ENCODE assay signal across 17 cellular contexts in the genomic region with DNA sequence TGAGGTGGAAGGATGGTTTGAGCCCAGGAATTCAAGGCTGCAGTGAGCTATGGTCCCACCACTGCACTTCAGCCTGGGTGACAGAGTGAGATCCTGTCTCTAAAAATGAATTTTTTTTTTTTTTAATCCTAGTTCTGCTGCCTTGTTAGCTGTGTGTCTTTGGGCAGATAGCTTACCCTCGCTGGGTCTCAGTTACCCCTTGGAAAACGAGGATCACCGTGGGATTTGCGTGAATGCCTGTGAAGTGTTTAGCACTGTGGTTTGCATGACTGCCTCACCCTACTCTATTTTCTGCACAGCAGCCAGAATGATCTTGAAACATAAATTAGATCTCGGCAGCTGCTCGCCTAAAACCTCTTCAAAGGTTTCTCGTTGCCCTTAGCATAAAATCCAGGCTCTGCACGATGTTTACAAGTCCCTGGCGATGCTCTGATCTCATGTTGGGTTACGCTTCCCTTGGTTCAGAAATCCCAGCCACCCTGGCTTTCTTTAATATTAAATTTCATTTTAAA.
"Had no signal": no experiment of that assay in that cellular context is flagged by ENCODE, and none has a peak within 500 bp of the region (broad histone marks: within the 10 kb centered on the region; RNA-seq: fewer than 3 reads in every experiment).

No MANE protein-coding gene starts in this region.

- H3K9me3 Mint-ChIP-seq: naive thymus-derived CD8-positive, alpha-beta T cell; neural crest cell; stimulated activated naive B cell treated with anti-CD40 and anti-IgM and Interleukin-4, amounts not matched to agents 10 μg/mL and 1 μg/mL and 100 μg/mL, for 72 hours; stimulated activated naive CD8-positive, alpha-beta T cell treated with anti-CD3 and anti-CD28 coated beads, Interleukin-15, amount 100 ng/mL, for 72 hours had no signal

- H3K4me1 ChIP-seq: gastrocnemius medialis had no signal

- H3K27me3 ChIP-seq: right atrium auricular region, testis had no signal

- H3K4me3 Mint-ChIP-seq: naive thymus-derived CD8-positive, alpha-beta T cell; neural crest cell; stimulated activated naive B cell treated with anti-CD40 and anti-IgM and Interleukin-4, amounts not matched to agents 10 μg/mL and 1 μg/mL and 100 μg/mL, for 72 hours; stimulated activated naive CD8-positive, alpha-beta T cell treated with anti-CD3 and anti-CD28 coated beads, Interleukin-15, amount 100 ng/mL, for 72 hours had no signal

- H3K36me3 Mint-ChIP-seq: naive thymus-derived CD8-positive, alpha-beta T cell; stimulated activated naive B cell treated with anti-CD40 and anti-IgM and Interleukin-4, amounts not matched to agents 10 μg/mL and 1 μg/mL and 100 μg/mL, for 72 hours had no signal

- H3K27ac ChIP-seq: esophagus muscularis mucosa, gastrocnemius medialis, heart right ventricle, right atrium auricular region, testis, transverse colon had no signal

- H3K27ac Mint-ChIP-seq: stimulated activated naive B cell treated with anti-CD40 and anti-IgM and Interleukin-4, amounts not matched to agents 10 μg/mL and 1 μg/mL and 100 μg/mL, for 72 hours; stimulated activated naive CD8-positive, alpha-beta T cell treated with anti-CD3 and anti-CD28 coated beads, Interleukin-15, amount 100 ng/mL, for 72 hours had no signal

- H3K9me3 ChIP-seq: esophagus muscularis mucosa, gastrocnemius medialis, heart right ventricle, right atrium auricular region, testis, transverse colon had no signal

- H3K36me3 ChIP-seq: esophagus muscularis mucosa, gastrocnemius medialis, heart right ventricle, right atrium auricular region, transverse colon had no signal

- DNase-seq: effector memory CD4-positive, alpha-beta T cell; gastrocnemius medialis; heart right ventricle; hypothalamus; kidney glomerular epithelial cell; mammary epithelial cell; naive thymus-derived CD8-positive, alpha-beta T cell; stimulated activated CD4-positive, alpha-beta T cell treated with anti-CD3 and anti-CD28 coated beads, Interleukin-15, amount 100 ng/mL, for 24 hours; stimulated activated CD4-positive, alpha-beta T cell treated with anti-CD3 and anti-CD28 coated beads, Interleukin-1b, Interleukin-23, amount 100 ng/mL, for 48 hours; stimulated activated CD4-positive, alpha-beta T cell treated with anti-CD3 and anti-CD28 coated beads, Interleukin-4, amount 100 ng/mL, for 4 hours; stimulated activated naive B cell treated with anti-CD40 and anti-IgM and Interleukin-4, amounts not matched to agents 10 μg/mL and 1 μg/mL and 100 μg/mL, for 72 hours; stimulated activated naive CD8-positive, alpha-beta T cell treated with anti-CD3 and anti-CD28 coated beads, Interleukin-15, amount 100 ng/mL, for 72 hours; testis; transverse colon had no signal

- H3K4me3 ChIP-seq: esophagus muscularis mucosa, gastrocnemius medialis, heart right ventricle, right atrium auricular region, testis, transverse colon had no signal
